ENCODE assay signal across 26 cellular contexts in genomic region chr2:127043367-127044164, GRCh38.
DNase-seq lines count a peak whose midpoint lies in the region; ATAC-seq and TF ChIP-seq lines count a peak whose summit lies in the region.
"Had no signal": no experiment of that assay in that cellular context is flagged by ENCODE, and none has a peak within 500 bp of the region (broad histone marks: within the 10 kb centered on the region; RNA-seq: fewer than 3 reads in every experiment).

No MANE protein-coding gene starts in this region.

- no peaks in the 10 kb centered on the region for H3K36me3 Mint-ChIP-seq in GM23338 (ENCODE audit: low read depth)
- peaks cover 8% of the 10 kb centered on the region for H3K36me3 Mint-ChIP-seq in activated T-cell treated with anti-CD3 and anti-CD28 coated beads, Interleukin-2, amount 50 U/mL, for 4 hours (ENCODE audit: insufficient read depth)
- no peaks in the 10 kb centered on the region for H3K36me3 Mint-ChIP-seq in type B pancreatic cell
- H3K36me3 Mint-ChIP-seq: natural killer cell treated with Interleukin-12 subunit alpha and Interleukin-12 subunit beta and Interleukin-15 and Interleukin-18, amount 100 ng/mL, for 72 hours had no signal

- peaks cover 20% of the 10 kb centered on the region for H3K36me3 ChIP-seq in BLaER1
- H3K36me3 ChIP-seq in GM23338 (ENCODE audit: insufficient read depth), result no peaks in the 10 kb centered on the region
- H3K36me3 ChIP-seq in mesenchymal stem cell (ENCODE audit: control insufficient read depth in 1 of 2, insufficient read depth in 2 of 2, low read depth in 1 of 2, low read length in 2 of 2), result peaks cover 18 to 24% of the 10 kb centered on the region in 2 experiments
- H3K36me3 ChIP-seq: vagina had no signal

- H3K4me2 ChIP-seq in BLaER1 (peak overlapping the region; percentile 8; the same call in 1 of the 2 replicates), GM23338 (no peak overlapping the region), mesenchymal stem cell (ENCODE audit: low read length, poor library complexity, severe bottlenecking) (no peak overlapping the region)

- no peaks in the 10 kb centered on the region for H3K79me1 ChIP-seq in mesenchymal stem cell (replicated peaks; ENCODE audit: low read length, poor library complexity, severe bottlenecking)

- H3K9me3 ChIP-seq in BLaER1 (peaks cover 8% of the 10 kb centered on the region; the same call in 1 of the 2 replicates), mesenchymal stem cell (ENCODE audit: control insufficient read depth, low read length) (no peaks in the 10 kb centered on the region)
- H3K9me3 ChIP-seq: esophagus muscularis mucosa, gastrocnemius medialis, vagina had no signal

- H3K27me3 Mint-ChIP-seq in GM23338 (ENCODE audit: insufficient read depth, low read depth, poor library complexity), result peaks cover 14% of the 10 kb centered on the region
- H3K27me3 Mint-ChIP-seq in activated T-cell treated with anti-CD3 and anti-CD28 coated beads, Interleukin-2, amount 50 U/mL, for 4 hours (ENCODE audit: low read depth), result no peaks in the 10 kb centered on the region
- no peaks in the 10 kb centered on the region for H3K27me3 Mint-ChIP-seq in type B pancreatic cell
- H3K27me3 Mint-ChIP-seq: activated CD4-positive, alpha-beta T cell treated with anti-CD3 and anti-CD28 coated beads for 36 hours; activated naive CD8-positive, alpha-beta T cell treated with anti-CD3 and anti-CD28 coated beads for 36 hours; activated T-helper 17 cell treated with anti-CD3 and anti-CD28 coated beads, Interleukin-2, amount 50 U/mL, for 72 hours; natural killer cell treated with Interleukin-12 subunit alpha and Interleukin-12 subunit beta and Interleukin-15 and Interleukin-18, amount 100 ng/mL, for 72 hours; T-cell had no signal

- H4K20me1 ChIP-seq in BLaER1 (no peaks in the 10 kb centered on the region; the same call in 1 of the 2 replicates), GM23338 (replicated peaks; ENCODE audit: insufficient read depth) (no peaks in the 10 kb centered on the region)

- H3K4me1 Mint-ChIP-seq in GM23338 (no peaks in the 10 kb centered on the region), type B pancreatic cell (ENCODE audit: unreplicated experiment) (peaks cover 3% of the 10 kb centered on the region)
- peaks cover 6% of the 10 kb centered on the region for H3K4me1 Mint-ChIP-seq in activated T-cell treated with anti-CD3 and anti-CD28 coated beads, Interleukin-2, amount 50 U/mL, for 4 hours (ENCODE audit: low read depth)
- H3K4me1 Mint-ChIP-seq: activated naive CD8-positive, alpha-beta T cell treated with anti-CD3 and anti-CD28 coated beads for 36 hours had no signal

- no peak overlapping the region for H3K4me3 Mint-ChIP-seq in GM23338
- H3K4me3 Mint-ChIP-seq in activated T-cell treated with anti-CD3 and anti-CD28 coated beads, Interleukin-2, amount 50 U/mL, for 4 hours, result no peak overlapping the region
- H3K4me3 Mint-ChIP-seq in type B pancreatic cell, result no peak overlapping the region
- H3K4me3 Mint-ChIP-seq: activated CD4-positive, alpha-beta T cell treated with anti-CD3 and anti-CD28 coated beads for 36 hours; activated naive CD8-positive, alpha-beta T cell treated with anti-CD3 and anti-CD28 coated beads for 36 hours; activated T-helper 17 cell treated with anti-CD3 and anti-CD28 coated beads, Interleukin-2, amount 50 U/mL, for 72 hours; natural killer cell treated with Interleukin-12 subunit alpha and Interleukin-12 subunit beta and Interleukin-15 and Interleukin-18, amount 100 ng/mL, for 72 hours; T-cell had no signal

- H2AK5ac ChIP-seq in mesenchymal stem cell (ENCODE audit: low read length, severe bottlenecking), result no peak overlapping the region

- H2BK15ac ChIP-seq in mesenchymal stem cell (ENCODE audit: low read depth, poor library complexity, severe bottlenecking), result no peak overlapping the region

- peak overlapping the region; percentile 67 for H4K91ac ChIP-seq in mesenchymal stem cell (ENCODE audit: low read length)

- no peaks in the 10 kb centered on the region for H3K79me2 ChIP-seq in GM23338 (replicated peaks; ENCODE audit: insufficient read depth)

- TF ChIP-seq CTCF in GM23338 (conservative IDR thresholded peaks at IDR 0.05; ENCODE audit: low read depth in 2 of 2) (no peak), coronary artery (IDR thresholded peaks at IDR 0.05) (no peak), type B pancreatic cell (conservative IDR thresholded peaks at IDR 0.05) (no peak)

- peaks cover 9% of the 10 kb centered on the region for H3F3A ChIP-seq in GM23338 (replicated peaks; ENCODE audit: low read depth)

- H4K8ac ChIP-seq in mesenchymal stem cell (ENCODE audit: low read length), result no peak overlapping the region

- peak overlapping the region in 1 of 2 experiments; percentile 58 for H3K14ac ChIP-seq in mesenchymal stem cell (ENCODE audit: low read length in 2 of 2)

- 92% methylated on average over 27 of the region's 27 CpGs for whole genome bisulfite sequencing in mesenchymal stem cell

- peak; percentile 56 for ATAC-seq in GM23338
- no peak for ATAC-seq in activated T-cell treated with anti-CD3 and anti-CD28 coated beads, Interleukin-2, amount 50 U/mL, for 4 hours
- ATAC-seq: activated CD4-positive, alpha-beta T cell treated with anti-CD3 and anti-CD28 coated beads for 36 hours; activated T-helper 17 cell treated with anti-CD3 and anti-CD28 coated beads, Interleukin-2, amount 50 U/mL, for 72 hours; gastrocnemius medialis; left cardiac atrium; natural killer cell treated with Interleukin-12 subunit alpha and Interleukin-12 subunit beta and Interleukin-15 and Interleukin-18, amount 100 ng/mL, for 72 hours; sciatic nerve; T-cell had no signal

- H2AFZ ChIP-seq in GM23338 (no peak overlapping the region), mesenchymal stem cell (ENCODE audit: low read depth, low read length) (no peak overlapping the region)

- H2BK5ac ChIP-seq in mesenchymal stem cell (ENCODE audit: low read depth, low read length, poor library complexity, severe bottlenecking), result no peak overlapping the region

- DNase-seq in GM23338 (ENCODE audit: low spot score) (peak; percentile 49), coronary artery (ENCODE audit: low spot score) (peak; percentile 46), mesenchymal stem cell (no peak), type B pancreatic cell (ENCODE audit: extremely low spot score, unreplicated experiment) (no peak), NCI-H1436 (lab: John Stamatoyannopoulos, UW) (no peak), anterior cingulate cortex (lab: John Stamatoyannopoulos, UW) (no peak)
- DNase-seq in activated T-cell treated with anti-CD3 and anti-CD28 coated beads, Interleukin-2, amount 50 U/mL, for 4 hours, result no peak
- DNase-seq: activated CD4-positive, alpha-beta T cell treated with anti-CD3 and anti-CD28 coated beads for 36 hours; activated naive CD8-positive, alpha-beta T cell treated with anti-CD3 and anti-CD28 coated beads for 36 hours; C1 segment of cervical spinal cord; cerebellar nuclear complex; effector memory CD4-positive, alpha-beta T cell; GDM1; left cardiac atrium; midbrain; NCI-H1048; NCI-H1930; SHP77 treated with DMSO at 0.1 percent for 48 hours had no signal

- no peak overlapping the region for H2BK120ac ChIP-seq in mesenchymal stem cell (ENCODE audit: low read depth, low read length)

- H3K18ac ChIP-seq in mesenchymal stem cell (ENCODE audit: low read depth in 1 of 2, low read length in 2 of 2), result no peak overlapping the region

- H3K27ac ChIP-seq in BLaER1 (no peak overlapping the region), GM23338 (ENCODE audit: low read depth) (no peak overlapping the region), coronary artery (no peak overlapping the region), mesenchymal stem cell (ENCODE audit: low read length, poor library complexity, severe bottlenecking) (no peak overlapping the region)
- H3K27ac ChIP-seq: esophagus muscularis mucosa, vagina had no signal

- H3K4me1 ChIP-seq in BLaER1, result peaks cover 51% of the 10 kb centered on the region
- H3K4me1 ChIP-seq in GM23338 (ENCODE audit: insufficient read depth), result no peaks in the 10 kb centered on the region
- H3K4me1 ChIP-seq in mesenchymal stem cell (ENCODE audit: control insufficient read depth, insufficient read depth, low read depth, low read length), result peaks cover 5% of the 10 kb centered on the region

- H3K27ac Mint-ChIP-seq in GM23338, result no peak overlapping the region
- H3K27ac Mint-ChIP-seq in type B pancreatic cell, result no peak overlapping the region
- H3K27ac Mint-ChIP-seq: activated CD4-positive, alpha-beta T cell treated with anti-CD3 and anti-CD28 coated beads for 36 hours; activated naive CD8-positive, alpha-beta T cell treated with anti-CD3 and anti-CD28 coated beads for 36 hours; activated T-helper 17 cell treated with anti-CD3 and anti-CD28 coated beads, Interleukin-2, amount 50 U/mL, for 72 hours; natural killer cell treated with Interleukin-12 subunit alpha and Interleukin-12 subunit beta and Interleukin-15 and Interleukin-18, amount 100 ng/mL, for 72 hours; T-cell had no signal

- H3K9ac ChIP-seq in BLaER1, result no peak overlapping the region
- no peak overlapping the region for H3K9ac ChIP-seq in mesenchymal stem cell (ENCODE audit: low read length)

- H3K9me3 Mint-ChIP-seq in GM23338 (0 out of 3 replicates have a peak, but pooled peaks cover 3% of the 10 kb centered on the region), type B pancreatic cell (peaks cover under 1% of the 10 kb centered on the region)
- H3K9me3 Mint-ChIP-seq in activated T-cell treated with anti-CD3 and anti-CD28 coated beads, Interleukin-2, amount 50 U/mL, for 4 hours, result peaks cover 2% of the 10 kb centered on the region
- H3K9me3 Mint-ChIP-seq: activated naive CD8-positive, alpha-beta T cell treated with anti-CD3 and anti-CD28 coated beads for 36 hours; activated T-helper 17 cell treated with anti-CD3 and anti-CD28 coated beads, Interleukin-2, amount 50 U/mL, for 72 hours; natural killer cell treated with Interleukin-12 subunit alpha and Interleukin-12 subunit beta and Interleukin-15 and Interleukin-18, amount 100 ng/mL, for 72 hours; T-cell had no signal

- H3K23ac ChIP-seq in mesenchymal stem cell (ENCODE audit: low read length in 2 of 2), result no peak overlapping the region

- no peak overlapping the region for H3K4ac ChIP-seq in mesenchymal stem cell (ENCODE audit: low read depth in 1 of 2, low read length in 2 of 2)

- no peak overlapping the region for H3K4me3 ChIP-seq in BLaER1
- H3K4me3 ChIP-seq in GM23338, result no peak overlapping the region
- no peak overlapping the region for H3K4me3 ChIP-seq in coronary artery
- no peak overlapping the region for H3K4me3 ChIP-seq in mesenchymal stem cell (ENCODE audit: insufficient read depth in 1 of 2, low read depth in 1 of 2, low read length in 2 of 2)
- H3K4me3 ChIP-seq: esophagus muscularis mucosa, gastrocnemius medialis, vagina had no signal

- H3K27me3 ChIP-seq in BLaER1 (no peaks in the 10 kb centered on the region), GM23338 (ENCODE audit: insufficient read depth) (no peaks in the 10 kb centered on the region), mesenchymal stem cell (ENCODE audit: control insufficient read depth in 1 of 2, insufficient read depth in 1 of 2, low read length in 2 of 2) (no peaks in the 10 kb centered on the region)
- H3K27me3 ChIP-seq: esophagus muscularis mucosa, gastrocnemius medialis, vagina had no signal

- peaks cover 4% of the 10 kb centered on the region; the same call in 1 of the 2 replicates for H3K9me2 ChIP-seq in GM23338 (ENCODE audit: insufficient read depth)

- no peak overlapping the region for H2BK12ac ChIP-seq in mesenchymal stem cell (ENCODE audit: low read length in 2 of 2)

TF ChIP-seq in GM23338, 12 proteins besides CTCF, POLR2A, EP300 and RAD21 (continues in another document):
- TF ChIP-seq EZH2phosphoT487 (IDR thresholded peaks at IDR 0.05; ENCODE audit: unreplicated experiment), result no peak

Comparison
In these comparisons a context has a peak if more than half of its experiments do, and no peak if none do; other contexts are left out.
1. DNase-seq: peak in GM23338 (single experiment) and coronary artery (single experiment); none in mesenchymal stem cell (single experiment), activated T-cell treated with anti-CD3 and anti-CD28 coated beads, Interleukin-2, amount 50 U/mL, for 4 hours (single experiment), type B pancreatic cell (single experiment), NCI-H1436 (single experiment) and anterior cingulate cortex (0 of 58).